ENCODE assay signal across 1 cellular context in genomic region chrX:114465689-114466088, GRCh38.
TF ChIP-seq lines count a peak whose summit lies in the region.

No MANE protein-coding gene starts in this region.

TF ChIP-seq in WTC11, 78 proteins besides CTCF, POLR2A, EP300 and RAD21 (continued from another document):
- TF ChIP-seq AR (CRISPR knock-in tag; IDR thresholded peaks at IDR 0.05) (no peak), CREM (CRISPR knock-in tag; IDR thresholded peaks at IDR 0.05) (no peak), EMX1 (CRISPR knock-in tag; IDR thresholded peaks at IDR 0.05) (no peak), MYBL2 (CRISPR knock-in tag; IDR thresholded peaks at IDR 0.05) (no peak), NFE2L1 (CRISPR knock-in tag; IDR thresholded peaks at IDR 0.05) (no peak), RORB (CRISPR knock-in tag; IDR thresholded peaks at IDR 0.05) (no peak), AFF4 (CRISPR knock-in tag; IDR thresholded peaks at IDR 0.05; ENCODE audit: borderline replicate concordance) (no peak), MAX (CRISPR knock-in tag; IDR thresholded peaks at IDR 0.05) (no peak), ETV6 (CRISPR knock-in tag; IDR thresholded peaks at IDR 0.05) (no peak), NR1H2 (CRISPR knock-in tag; IDR thresholded peaks at IDR 0.05) (no peak), ATF6 (CRISPR knock-in tag; IDR thresholded peaks at IDR 0.05) (no peak)
